In genomic region chr20:44218441-44218840, GRCh38 we compare ENCODE assay signal across 17 cellular contexts. TPM values are rescaled to one million over a fixed set of nuclear protein-coding genes. Genes with fewer than 3 reads are reported as not detected.
DNase-seq lines count a peak whose midpoint lies in the region; ATAC-seq and TF ChIP-seq lines count a peak whose summit lies in the region.
"Had no signal": no experiment of that assay in that cellular context is flagged by ENCODE, and none has a peak within 500 bp of the region (broad histone marks: within the 10 kb centered on the region; RNA-seq: fewer than 3 reads in every experiment).

No MANE protein-coding gene starts in this region.

- H3K27me3 ChIP-seq in spleen (replicated peaks in 1 of 7) (no peaks in the 10 kb centered on the region), trophoblast cell (ENCODE audit: insufficient read depth, low read length) (no peaks in the 10 kb centered on the region)
- H3K27me3 ChIP-seq: dorsolateral prefrontal cortex, sigmoid colon had no signal

- 21 to 46% (median 31%) methylated on average over 4 of the region's 4 CpGs for WGBS in spleen, 5 donors
- WGBS in trophoblast cell (ENCODE audit: extremely low coverage, insufficient coverage, insufficient read length), result no CpG with 5 or more reads among the region's 4 CpGs

- H3K9me3 Mint-ChIP-seq in activated CD8-positive, alpha-beta memory T cell treated with anti-CD3 and anti-CD28 coated beads, Interleukin-2, amount 10 ng/mL, durations not matched to agents 7 days and 5 days (ENCODE audit: low read depth), result no peaks in the 10 kb centered on the region
- no peaks in the 10 kb centered on the region for H3K9me3 Mint-ChIP-seq in T-helper 2 cell treated with Interferon-gamma antibody and Interleukin-4, amounts not matched to agents 5 μg/mL and 100 μg/mL, for 36 hours
- H3K9me3 Mint-ChIP-seq: H9 had no signal

- H3K36me3 Mint-ChIP-seq in activated CD8-positive, alpha-beta memory T cell treated with anti-CD3 and anti-CD28 coated beads, Interleukin-2, amount 10 ng/mL, durations not matched to agents 7 days and 5 days, result no peaks in the 10 kb centered on the region
- H3K36me3 Mint-ChIP-seq in T-helper 2 cell treated with Interferon-gamma antibody and Interleukin-4, amounts not matched to agents 5 μg/mL and 100 μg/mL, for 36 hours (ENCODE audit: low read depth), result no peaks in the 10 kb centered on the region

- no peak overlapping the region for H2AFZ ChIP-seq in trophoblast cell (ENCODE audit: insufficient read depth, low read length, poor library complexity)

- DNase-seq in activated CD8-positive, alpha-beta memory T cell treated with anti-CD3 and anti-CD28 coated beads, Interleukin-2, amount 10 ng/mL, durations not matched to agents 7 days and 5 days, result peak; percentile 75
- no peak for DNase-seq in activated CD8-positive, alpha-beta memory T cell treated with anti-CD3 and anti-CD28 coated beads, Interleukin-2, amount 50 U/mL, for 48 hours
- peak; percentile 42 for DNase-seq in T-helper 2 cell treated with Interferon-gamma antibody and Interleukin-4, amounts not matched to agents 5 μg/mL and 100 μg/mL, for 36 hours (ENCODE audit: low spot score)
- peak; percentile 41 for DNase-seq in activated naive CD4-positive, alpha-beta T cell treated with Interleukin-2 at 50 U/mL for 16 hours
- DNase-seq in spleen, result no peak
- no peak for DNase-seq in trophoblast cell
- no peak for DNase-seq in 8988T
- DNase-seq in DMS 273 (lab: John Stamatoyannopoulos, UW; ENCODE audit: unreplicated experiment), result no peak
- DNase-seq: amygdala, dorsolateral prefrontal cortex, foreskin melanocyte, H9, NCI-H1105 treated with DMSO at 0.1 percent for 48 hours, NCI-H446, RPMI8226, sigmoid colon had no signal

- H3K27ac ChIP-seq in spleen (peak overlapping the region in 6 of 8 donors; percentile 6 to 57 (median 44)), trophoblast cell (ENCODE audit: low read depth, low read length) (no peak overlapping the region)
- H3K27ac ChIP-seq: A549, sigmoid colon had no signal

- H3K79me2 ChIP-seq in trophoblast cell (ENCODE audit: control insufficient read depth, insufficient read depth, low read length, poor library complexity), result no peaks in the 10 kb centered on the region

- no peak overlapping the region for H3K18ac ChIP-seq in trophoblast cell (ENCODE audit: low read length)

- H3K14ac ChIP-seq in trophoblast cell (ENCODE audit: low read length), result no peak overlapping the region

- no peak overlapping the region for H3K9ac ChIP-seq in trophoblast cell (ENCODE audit: low read length)

- peak overlapping the region; percentile 60 for H3K4me3 Mint-ChIP-seq in activated CD8-positive, alpha-beta memory T cell treated with anti-CD3 and anti-CD28 coated beads, Interleukin-2, amount 10 ng/mL, durations not matched to agents 7 days and 5 days
- peak overlapping the region; percentile 87 for H3K4me3 Mint-ChIP-seq in T-helper 2 cell treated with Interferon-gamma antibody and Interleukin-4, amounts not matched to agents 5 μg/mL and 100 μg/mL, for 36 hours
- H3K4me3 Mint-ChIP-seq: H9 had no signal

- peaks cover 0 to 16% (median 0%) of the 10 kb centered on the region in 6 donors for H3K36me3 ChIP-seq in spleen
- H3K36me3 ChIP-seq in trophoblast cell (ENCODE audit: control insufficient read depth in 1 of 2, insufficient read depth in 2 of 2, low read length in 2 of 2), result no peaks in the 10 kb centered on the region
- H3K36me3 ChIP-seq: sigmoid colon had no signal

- ATAC-seq in activated CD8-positive, alpha-beta memory T cell treated with anti-CD3 and anti-CD28 coated beads, Interleukin-2, amount 10 ng/mL, durations not matched to agents 7 days and 5 days, result peak; percentile 46
- ATAC-seq: A549 had no signal

- H3K4me2 ChIP-seq in trophoblast cell (ENCODE audit: low read length), result no peak overlapping the region
- H3K4me2 ChIP-seq: A549 had no signal

- H4K8ac ChIP-seq in trophoblast cell (ENCODE audit: low read depth, low read length), result no peak overlapping the region

- no peak overlapping the region for H2AK5ac ChIP-seq in trophoblast cell (ENCODE audit: low read length)

- no peak overlapping the region for H4K91ac ChIP-seq in trophoblast cell (ENCODE audit: low read depth, low read length)

- no peak overlapping the region for H2BK12ac ChIP-seq in trophoblast cell (ENCODE audit: low read length)

- H3K4me1 ChIP-seq in spleen, result peaks cover 8 to 49% (median 29%) of the 10 kb centered on the region in 6 donors
- H3K4me1 ChIP-seq in trophoblast cell (ENCODE audit: control insufficient read depth in 1 of 2, insufficient read depth in 2 of 2, low read length in 2 of 2), result no peaks in the 10 kb centered on the region
- H3K4me1 ChIP-seq: A549 had no signal

- H3K4ac ChIP-seq in trophoblast cell (ENCODE audit: low read depth, low read length), result no peak overlapping the region

- intact Hi-C loops in spleen (cut with DNase I; ENCODE audit: low total_unique reads), result loop anchor here (5.0 to 10.0 kb wide), 3 partner anchors 94 to 396 kb away; partner anchors contain the start of gene FITM2

- TF ChIP-seq CTCF in spleen (IDR thresholded peaks at IDR 0.05 in 8 of 11, conservative IDR thresholded peaks at IDR 0.05 in 3 of 11), result no peak

- H2BK5ac ChIP-seq in trophoblast cell (ENCODE audit: low read depth, low read length, poor library complexity), result no peak overlapping the region

- H3K4me3 ChIP-seq in spleen (no peak overlapping the region), trophoblast cell (ENCODE audit: low read depth, low read length) (no peak overlapping the region)
- H3K4me3 ChIP-seq: A549, dorsolateral prefrontal cortex, sigmoid colon had no signal

- TF ChIP-seq POLR2A in spleen (IDR thresholded peaks at IDR 0.05), result no peak

- H3K4me1 Mint-ChIP-seq in activated CD8-positive, alpha-beta memory T cell treated with anti-CD3 and anti-CD28 coated beads, Interleukin-2, amount 10 ng/mL, durations not matched to agents 7 days and 5 days, result peaks cover 40% of the 10 kb centered on the region
- H3K4me1 Mint-ChIP-seq in T-helper 2 cell treated with Interferon-gamma antibody and Interleukin-4, amounts not matched to agents 5 μg/mL and 100 μg/mL, for 36 hours (ENCODE audit: low read depth), result peaks cover 50% of the 10 kb centered on the region

- H3K27me3 Mint-ChIP-seq in activated CD8-positive, alpha-beta memory T cell treated with anti-CD3 and anti-CD28 coated beads, Interleukin-2, amount 10 ng/mL, durations not matched to agents 7 days and 5 days, result peaks cover 2% of the 10 kb centered on the region
- no peaks in the 10 kb centered on the region for H3K27me3 Mint-ChIP-seq in T-helper 2 cell treated with Interferon-gamma antibody and Interleukin-4, amounts not matched to agents 5 μg/mL and 100 μg/mL, for 36 hours (ENCODE audit: low read depth)

- peak overlapping the region; percentile 76 for H3K27ac Mint-ChIP-seq in activated CD8-positive, alpha-beta memory T cell treated with anti-CD3 and anti-CD28 coated beads, Interleukin-2, amount 10 ng/mL, durations not matched to agents 7 days and 5 days
- peak overlapping the region; percentile 88 for H3K27ac Mint-ChIP-seq in T-helper 2 cell treated with Interferon-gamma antibody and Interleukin-4, amounts not matched to agents 5 μg/mL and 100 μg/mL, for 36 hours

- no peak overlapping the region for H4K12ac ChIP-seq in trophoblast cell (ENCODE audit: low read depth, low read length)

- H3K79me1 ChIP-seq in trophoblast cell (ENCODE audit: low read length), result no peaks in the 10 kb centered on the region

- CTCF ChIA-PET in activated CD8-positive, alpha-beta memory T cell treated with anti-CD3 and anti-CD28 coated beads, Interleukin-2, amount 10 ng/mL, durations not matched to agents 7 days and 5 days (lab: Charles Lee), result interaction anchor here (0.8 to 10.1 kb wide), 18 partner anchors 11 to 391 kb away, joined by 3 to 386 read pairs (median 6); partner anchors contain the start of genes FITM2 and TTPAL

- no peaks in the 10 kb centered on the region for H3K9me3 ChIP-seq in spleen
- H3K9me3 ChIP-seq in trophoblast cell (ENCODE audit: insufficient read depth, low read depth, low read length), result no peaks in the 10 kb centered on the region
- H3K9me3 ChIP-seq: A549, sigmoid colon had no signal

- H2BK120ac ChIP-seq in trophoblast cell (ENCODE audit: insufficient read depth, low read length, poor library complexity), result no peak overlapping the region

- no peak overlapping the region for H3K23ac ChIP-seq in trophoblast cell (ENCODE audit: low read length)

RNA-seq across cellular contexts. Expression of gene OSER1, which starts 7.9 kb away (rescaled TPM):
- total RNA-seq in activated CD8-positive, alpha-beta memory T cell treated with anti-CD3 and anti-CD28 coated beads, Interleukin-2, amount 10 ng/mL, durations not matched to agents 7 days and 5 days, result 10 to 100 TPM; 22.9 to 30.5 TPM
- 10 to 100 TPM; 28.5 to 42.0 (median 36.1) TPM for total RNA-seq in spleen
- 10 to 100 TPM; 36.9 to 47.0 (median 40.6) TPM for polyA plus RNA-seq in spleen
- polyA plus RNA-seq in trophoblast cell (2013), result 61.8 and 64.9 TPM in 2 replicates

RNA-seq across cellular contexts. Expression of gene GDAP1L1, which starts 28.7 kb away (rescaled TPM):
- not detected for total RNA-seq in activated CD8-positive, alpha-beta memory T cell treated with anti-CD3 and anti-CD28 coated beads, Interleukin-2, amount 10 ng/mL, durations not matched to agents 7 days and 5 days
- not detected for total RNA-seq in spleen
- polyA plus RNA-seq in spleen, result not detected
- 0.01 and 0.06 TPM in 2 replicates for polyA plus RNA-seq in trophoblast cell (2013)

RNA-seq across cellular contexts. Expression of gene JPH2, which starts 31.5 kb away (rescaled TPM):
- total RNA-seq in activated CD8-positive, alpha-beta memory T cell treated with anti-CD3 and anti-CD28 coated beads, Interleukin-2, amount 10 ng/mL, durations not matched to agents 7 days and 5 days, result not detected
- 1 to 10 TPM; 1.0 to 4.4 (median 1.3) TPM for total RNA-seq in spleen
- 1 to 10 TPM in 1 of 3 donors, under 1 TPM in 2; 0.50 to 2.7 (median 0.76) TPM for polyA plus RNA-seq in spleen
- 13.7 and 14.2 TPM in 2 replicates for polyA plus RNA-seq in trophoblast cell (2013)

Comparison
In these comparisons a context has a peak if more than half of its experiments do, and no peak if none do; other contexts are left out.
1. DNase-seq: peak in activated CD8-positive, alpha-beta memory T cell treated with anti-CD3 and anti-CD28 coated beads, Interleukin-2, amount 10 ng/mL, durations not matched to agents 7 days and 5 days (single experiment), T-helper 2 cell treated with Interferon-gamma antibody and Interleukin-4, amounts not matched to agents 5 μg/mL and 100 μg/mL, for 36 hours (single experiment) and activated naive CD4-positive, alpha-beta T cell treated with Interleukin-2 at 50 U/mL for 16 hours (single experiment); none in activated CD8-positive, alpha-beta memory T cell treated with anti-CD3 and anti-CD28 coated beads, Interleukin-2, amount 50 U/mL, for 48 hours (single experiment), spleen (single experiment), trophoblast cell (0 of 2), 8988T (single experiment) and DMS 273 (single experiment).